ENCODE assay signal across 21 cellular contexts in the genomic region with DNA sequence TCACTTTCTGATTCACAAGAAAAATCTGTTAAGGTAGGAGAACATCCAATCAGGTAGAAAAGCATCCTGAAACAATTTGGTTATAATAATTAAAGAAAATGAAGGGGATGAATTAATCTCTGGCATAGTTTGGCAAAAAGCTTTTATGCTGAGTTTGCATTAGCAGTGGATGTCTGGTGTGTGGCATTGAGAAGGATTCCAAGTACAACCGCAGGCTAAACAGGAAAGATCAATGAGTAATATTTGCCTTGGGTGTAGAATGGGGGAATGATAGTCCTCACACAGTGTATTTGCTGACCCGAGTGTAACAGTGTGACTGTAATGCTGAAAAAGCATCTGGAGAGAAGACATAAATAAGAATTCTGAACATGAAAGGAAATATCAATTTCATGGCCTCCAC.
A peak's percentile ranks its signal among the peaks of the same experiment; 100 is the strongest.
DNase-seq lines count a peak whose midpoint lies in the region; ATAC-seq, FAIRE-seq and TF ChIP-seq lines count a peak whose summit lies in the region.
"Had no signal": no experiment of that assay in that cellular context is flagged by ENCODE, and none has a peak within 500 bp of the region (broad histone marks: within the 10 kb centered on the region; RNA-seq: fewer than 3 reads in every experiment).

No MANE protein-coding gene starts in this region.

- no peaks in the 10 kb centered on the region for H3K36me3 Mint-ChIP-seq in Calu3 (ENCODE audit: insufficient read depth, unreplicated experiment)

- no peak overlapping the region for H3K4me3 Mint-ChIP-seq in Calu3 (ENCODE audit: low read depth, unreplicated experiment)
- H3K4me3 Mint-ChIP-seq: activated CD4-positive, alpha-beta T cell treated with anti-CD3 and anti-CD28 coated beads, Interleukin-2, amount 10 ng/mL, durations not matched to agents 24 days and 14 days; neural crest cell had no signal

- H3K9ac ChIP-seq in mammary epithelial cell (ENCODE audit: insufficient read depth, low read length): no peak overlapping the region

- CTCF ChIA-PET in A549 (lab: Yijun Ruan, JAX) (no interaction called here), mammary epithelial cell (lab: Charles Lee; ENCODE audit: low non-redundant PET) (no interaction called here), Calu3 (lab: Charles Lee) (interaction anchor here (0.7 kb wide), 1 partner anchor 21 kb away, joined by 6 read pairs; no protein-coding TSS in a partner anchor)

- intact Hi-C loops in mammary epithelial cell (cut with micrococcal nuclease) (no loop called here), left lung (cut with DNase I) (no loop called here), Calu3 (cut with micrococcal nuclease; ENCODE audit: unreplicated experiment) (loop anchor here (5.0 kb wide), 1 partner anchor 46 kb away; no protein-coding TSS in a partner anchor)

- no peaks in the 10 kb centered on the region for H3K27me3 Mint-ChIP-seq in Calu3 (ENCODE audit: unreplicated experiment)

- peaks cover 6% of the 10 kb centered on the region; the same call in 2 of the 3 replicates for H3K9me3 ChIP-seq in A549
- no peaks in the 10 kb centered on the region for H3K9me3 ChIP-seq in mammary epithelial cell (replicated peaks; ENCODE audit: insufficient read depth, low read length)
- no peaks in the 10 kb centered on the region for H3K9me3 ChIP-seq in left lung

- no peaks in the 10 kb centered on the region for H3K9me3 Mint-ChIP-seq in Calu3 (ENCODE audit: low read depth, unreplicated experiment)
- H3K9me3 Mint-ChIP-seq: activated CD4-positive, alpha-beta T cell treated with anti-CD3 and anti-CD28 coated beads, Interleukin-2, amount 10 ng/mL, durations not matched to agents 24 days and 14 days had no signal

- BruUV-seq in mammary epithelial cell (replicated peaks; lab: Mats Ljungman, UMichigan): no TSS peak
- BruUV-seq in Calu3 (replicated peaks; lab: Mats Ljungman, UMichigan): no TSS peak

- H4K20me1 ChIP-seq in mammary epithelial cell (ENCODE audit: insufficient read depth, low read length): no peaks in the 10 kb centered on the region

- H3K4me3 ChIP-seq in A549 (no peak overlapping the region), mammary epithelial cell (replicated peaks in 1 of 3; ENCODE audit: insufficient read depth in 1 of 3, low read depth in 2 of 3, low read length in 3 of 3) (no peak overlapping the region), left lung (no peak overlapping the region)
- H3K4me3 ChIP-seq: heart right ventricle, spleen had no signal

- no peaks in the 10 kb centered on the region for H3K36me3 ChIP-seq in mammary epithelial cell (ENCODE audit: insufficient read depth, low read length)
- H3K36me3 ChIP-seq in left lung: no peaks in the 10 kb centered on the region
- H3K36me3 ChIP-seq: heart right ventricle, spleen had no signal

- TF ChIP-seq POLR2A in A549 (IDR thresholded peaks at IDR 0.05; ENCODE audit: low read length) (no peak), GM12892 (IDR thresholded peaks at IDR 0.05; ENCODE audit: low read depth, low read length) (no peak)

- POLR2A ChIA-PET in A549 (lab: Yijun Ruan, JAX): no interaction called here

- dilution Hi-C loops in mammary epithelial cell (cut with HindIII; ENCODE audit: low sequenced_read_pairs): no loop called here

- H3K4me1 ChIP-seq in A549 (peaks cover 9% of the 10 kb centered on the region; the same call in 2 of the 3 replicates), mammary epithelial cell (ENCODE audit: insufficient read depth, low read length) (peaks cover 12% of the 10 kb centered on the region), left lung (no peaks in the 10 kb centered on the region)
- H3K4me1 ChIP-seq: heart right ventricle, spleen had no signal

- 1% methylated on average over 2 of the region's 2 CpGs for WGBS in A549 (ENCODE audit: missing lambda C conversion rate)
- WGBS in mammary epithelial cell (ENCODE audit: low coverage, missing lambda C conversion rate): 17% methylated on average over 2 of the region's 2 CpGs

- ATAC-seq in A549 (peak; percentile 87 to 89), left lung (peak; percentile 82)
- ATAC-seq: heart right ventricle, left lobe of liver, Panc1 had no signal

- H3K79me2 ChIP-seq in mammary epithelial cell (ENCODE audit: insufficient read depth, low read length): no peaks in the 10 kb centered on the region

- H3K4me1 Mint-ChIP-seq in Calu3 (ENCODE audit: low read depth, unreplicated experiment): peaks cover 17% of the 10 kb centered on the region
- H3K4me1 Mint-ChIP-seq: activated CD4-positive, alpha-beta T cell treated with anti-CD3 and anti-CD28 coated beads, Interleukin-2, amount 10 ng/mL, durations not matched to agents 24 days and 14 days had no signal

- TF ChIP-seq CTCF in A549 (IDR thresholded peaks at IDR 0.05) (no peak), mammary epithelial cell (conservative IDR thresholded peaks at IDR 0.05 in 1 of 2, IDR thresholded peaks at IDR 0.05 in 1 of 2; ENCODE audit: extremely low read depth in 1 of 2, insufficient read depth in 1 of 2, low read depth in 1 of 2, low read length in 2 of 2) (no peak), left lung (IDR thresholded peaks at IDR 0.05) (no peak), Calu3 (IDR thresholded peaks at IDR 0.05; ENCODE audit: unreplicated experiment) (no peak)

- FAIRE-seq in A549 (lab: Jason Lieb, UNC) (no peak), GM12892 (lab: Jason Lieb, UNC) (no peak)
- FAIRE-seq: D721Med had no signal

- in situ Hi-C loops in mammary epithelial cell (cut with MboI; ENCODE audit: low sequenced_read_pairs in 2 of 2): loop anchor here in 1 of 2 donors (10.0 kb wide), 1 partner anchor 98 kb away; no protein-coding TSS in a partner anchor

- no peak for TF ChIP-seq RAD21 in A549 (conservative IDR thresholded peaks at IDR 0.05 in 1 of 2, IDR thresholded peaks at IDR 0.05 in 1 of 2)

- H3K27me3 ChIP-seq in mammary epithelial cell (ENCODE audit: insufficient read depth, low read length) (no peaks in the 10 kb centered on the region), left lung (no peaks in the 10 kb centered on the region)
- H3K27me3 ChIP-seq: heart right ventricle, spleen had no signal

- TF ChIP-seq EP300 in A549 (IDR thresholded peaks at IDR 0.05): no peak

- H3K27ac Mint-ChIP-seq in Calu3 (ENCODE audit: unreplicated experiment): no peak overlapping the region
- H3K27ac Mint-ChIP-seq: activated CD4-positive, alpha-beta T cell treated with anti-CD3 and anti-CD28 coated beads, Interleukin-2, amount 10 ng/mL, durations not matched to agents 24 days and 14 days had no signal

- H3K27ac ChIP-seq in A549 (no peak overlapping the region), mammary epithelial cell (ENCODE audit: insufficient read depth, low read depth, low read length) (no peak overlapping the region), left lung (no peak overlapping the region)
- H3K27ac ChIP-seq: heart right ventricle, spleen had no signal

- H3K4me2 ChIP-seq in A549 (peak overlapping the region; percentile 41), mammary epithelial cell (ENCODE audit: insufficient read depth, low read depth, low read length) (peak overlapping the region; percentile 46)

- DNase-seq in A549 (ENCODE audit: low read depth in 1 of 2, low spot score in 1 of 2) (peak in 1 of 2 experiments; percentile 51), NCI-H2196 (lab: John Stamatoyannopoulos, UW; ENCODE audit: unreplicated experiment) (peak; percentile 47), mammary epithelial cell (peak; percentile 55), left lung (no peak), Calu3 (no peak), GM12892 (ENCODE audit: insufficient read length) (no peak), iPS-NIHi7 (ENCODE audit: extremely low spot score) (no peak), putamen (ENCODE audit: low spot score) (no peak)
- DNase-seq: ACHN; activated CD4-positive, alpha-beta T cell treated with anti-CD3 and anti-CD28 coated beads, Interleukin-2, amount 10 ng/mL, durations not matched to agents 24 days and 14 days; activated T-cell treated with anti-CD3 and anti-CD28 coated beads, Interleukin-2, amount 50 U/mL, for 48 hours; amniotic stem cell; heart right ventricle; NCI-H1092 treated with DMSO at 0.1 percent for 48 hours; NCI-H446 treated with DMSO at 0.1 percent for 48 hours; spleen; T-helper 2 cell had no signal

- H2AFZ ChIP-seq in mammary epithelial cell (ENCODE audit: low read depth, low read length): no peak overlapping the region

TF ChIP-seq in A549, 52 proteins besides CTCF, POLR2A, EP300 and RAD21:
- TF ChIP-seq MAFK (IDR thresholded peaks at IDR 0.05; ENCODE audit: partially characterized antibody) (peak; percentile 98), NPAS2 (CRISPR knock-in tag; IDR thresholded peaks at IDR 0.05; ENCODE audit: borderline replicate concordance) (no peak)
TF ChIP-seq in A549: peak in this region for 1.

Comparison
In these comparisons a context has a peak if more than half of its experiments do, and no peak if none do; other contexts are left out.
1. DNase-seq: peak in NCI-H2196 (single experiment) and mammary epithelial cell (single experiment); none in left lung (0 of 2), Calu3 (single experiment), GM12892 (single experiment), iPS-NIHi7 (single experiment) and putamen (single experiment).